Comparison of ENCODE assay signal across 8 cellular contexts in the genomic region with DNA sequence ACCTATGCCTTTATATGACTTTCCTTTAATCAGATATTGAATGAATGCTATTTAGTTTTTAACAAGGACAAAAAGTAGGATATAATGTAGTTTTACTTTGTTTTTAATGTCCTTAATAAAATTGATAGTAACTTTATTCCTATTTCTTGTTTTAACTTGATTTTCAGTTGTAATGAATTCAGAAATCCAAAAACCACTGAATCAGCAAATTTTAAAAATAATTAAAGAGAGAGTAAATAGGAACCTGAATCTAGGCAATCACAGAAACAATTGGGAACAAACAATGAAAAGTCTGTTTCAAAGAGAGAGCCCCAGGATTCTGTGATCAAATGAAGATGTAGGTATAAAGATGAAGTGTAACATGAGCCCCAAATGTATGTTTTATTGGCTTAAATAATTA.
"Had no signal": no experiment of that assay in that cellular context is flagged by ENCODE, and none has a peak within 500 bp of the region (broad histone marks: within the 10 kb centered on the region; RNA-seq: fewer than 3 reads in every experiment).

No MANE protein-coding gene starts in this region.

- H3K4me3 ChIP-seq: GM23338, HAP-1 had no signal

- H3K4me1 ChIP-seq: HAP-1 had no signal

- H3K27ac Mint-ChIP-seq: GM23338, HFFc6 had no signal

- H3K9ac ChIP-seq: KMS-11 had no signal

- ATAC-seq: GM23338, HCT116 had no signal

- H2AFZ ChIP-seq: GM23338 had no signal

- H3K36me3 ChIP-seq: HAP-1 had no signal

- H3K4me2 ChIP-seq: GM23338, KMS-11 had no signal

- FAIRE-seq: HTR-8/SVneo had no signal

- DNase-seq: H7, HFFc6, KBM-7 had no signal

- H3K4me3 Mint-ChIP-seq: GM23338, HFFc6 had no signal

- H3K27ac ChIP-seq: KMS-11 had no signal

- H3K9me3 ChIP-seq: HAP-1 had no signal

- H3K9me3 Mint-ChIP-seq: GM23338 had no signal
